ENCODE assay signal across 20 cellular contexts in genomic region chr21:42174173-42174572, GRCh38. TPM values are rescaled to one million over a fixed set of nuclear protein-coding genes. Genes with fewer than 3 reads are reported as not detected.
DNase-seq lines count a peak whose midpoint lies in the region; ATAC-seq, FAIRE-seq and TF ChIP-seq lines count a peak whose summit lies in the region.
"Had no signal": no experiment of that assay in that cellular context is flagged by ENCODE, and none has a peak within 500 bp of the region (broad histone marks: within the 10 kb centered on the region; RNA-seq: fewer than 3 reads in every experiment).

No MANE protein-coding gene starts in this region.

- DNase-seq in NCI-H82 (lab: John Stamatoyannopoulos, UW) (peak; percentile 31), NCI-H82 treated with DMSO at 0.1 percent for 48 hours (lab: John Stamatoyannopoulos, UW; ENCODE audit: unreplicated experiment) (no peak), SW480 (ENCODE audit: low spot score) (peak; percentile 16), osteocyte (ENCODE audit: extremely low spot score, unreplicated experiment) (peak; percentile 51), RCC 7860 (ENCODE audit: low spot score) (no peak)
- DNase-seq: activated naive CD4-positive, alpha-beta T cell treated with Interleukin-2 at 50 U/mL for 16 hours; CD4-positive, alpha-beta T cell; Kasumi-1; NCI-H146; spleen; T-helper 1 cell; upper lobe of left lung had no signal

- peak overlapping the region; percentile 2; the same call in 1 of the 2 replicates for H2AFZ ChIP-seq in KMS-11 (ENCODE audit: low read depth)

- peaks cover 59% of the 10 kb centered on the region for H3K27me3 Mint-ChIP-seq in osteocyte (ENCODE audit: unreplicated experiment)
- H3K27me3 Mint-ChIP-seq: CD4-positive, alpha-beta T cell had no signal

- no peak overlapping the region for H3K27ac Mint-ChIP-seq in osteocyte (ENCODE audit: unreplicated experiment)
- H3K27ac Mint-ChIP-seq: CD4-positive, alpha-beta T cell; stimulated activated effector memory CD8-positive, alpha-beta T cell treated with anti-CD3 and anti-CD28 coated beads, Interleukin-12 subunit alpha, Interleukin-12 subunit beta, amount 100 ng/mL, for 72 hours had no signal

- H3K4me1 ChIP-seq in KMS-11 (ENCODE audit: low read depth, poor library complexity, severe bottlenecking): no peaks in the 10 kb centered on the region

- no peak overlapping the region for H3K9ac ChIP-seq in KMS-11

- no peak overlapping the region for H3K4me3 ChIP-seq in KMS-11 (IDR thresholded peaks at IDR 0.05; ENCODE audit: insufficient read depth, low read depth, low read length)
- H3K4me3 ChIP-seq: spleen, upper lobe of left lung had no signal

- no peaks in the 10 kb centered on the region for H3K79me2 ChIP-seq in KMS-11 (ENCODE audit: insufficient read depth, low read depth)

- H3K4me2 ChIP-seq in KMS-11: no peak overlapping the region

- no peak for ATAC-seq in GM18867 (IDR thresholded peaks at IDR 0.05; ENCODE audit: unreplicated experiment)
- no peak for ATAC-seq in GM19023 (IDR thresholded peaks at IDR 0.05; ENCODE audit: unreplicated experiment)
- ATAC-seq: left lobe of liver; stimulated activated effector memory CD8-positive, alpha-beta T cell treated with anti-CD3 and anti-CD28 coated beads, Interleukin-12 subunit alpha, Interleukin-12 subunit beta, amount 100 ng/mL, for 72 hours had no signal

- H3K27me3 ChIP-seq in KMS-11 (ENCODE audit: insufficient read depth, low read depth): no peaks in the 10 kb centered on the region
- H3K27me3 ChIP-seq: spleen, upper lobe of left lung had no signal

- H4K20me1 ChIP-seq in KMS-11 (ENCODE audit: insufficient read depth): no peaks in the 10 kb centered on the region

- H3K4me1 Mint-ChIP-seq in osteocyte (ENCODE audit: unreplicated experiment): peaks cover 1% of the 10 kb centered on the region
- H3K4me1 Mint-ChIP-seq: stimulated activated effector memory CD8-positive, alpha-beta T cell treated with anti-CD3 and anti-CD28 coated beads, Interleukin-12 subunit alpha, Interleukin-12 subunit beta, amount 100 ng/mL, for 72 hours had no signal

- H3K36me3 Mint-ChIP-seq in osteocyte (ENCODE audit: unreplicated experiment): no peaks in the 10 kb centered on the region
- H3K36me3 Mint-ChIP-seq: stimulated activated effector memory CD8-positive, alpha-beta T cell treated with anti-CD3 and anti-CD28 coated beads, Interleukin-12 subunit alpha, Interleukin-12 subunit beta, amount 100 ng/mL, for 72 hours had no signal

- H3K36me3 ChIP-seq in KMS-11 (ENCODE audit: insufficient read depth): no peaks in the 10 kb centered on the region
- H3K36me3 ChIP-seq: spleen, upper lobe of left lung had no signal

- TF ChIP-seq CTCF in KMS-11 (conservative IDR thresholded peaks at IDR 0.05; ENCODE audit: low read depth, low read length) (no peak), osteocyte (IDR thresholded peaks at IDR 0.05) (no peak)

- no peak overlapping the region for H3K4me3 Mint-ChIP-seq in osteocyte (ENCODE audit: unreplicated experiment)
- H3K4me3 Mint-ChIP-seq: CD4-positive, alpha-beta T cell; stimulated activated effector memory CD8-positive, alpha-beta T cell treated with anti-CD3 and anti-CD28 coated beads, Interleukin-12 subunit alpha, Interleukin-12 subunit beta, amount 100 ng/mL, for 72 hours had no signal

- no peaks in the 10 kb centered on the region for H3K9me3 Mint-ChIP-seq in osteocyte (ENCODE audit: unreplicated experiment)
- H3K9me3 Mint-ChIP-seq: CD4-positive, alpha-beta T cell; stimulated activated effector memory CD8-positive, alpha-beta T cell treated with anti-CD3 and anti-CD28 coated beads, Interleukin-12 subunit alpha, Interleukin-12 subunit beta, amount 100 ng/mL, for 72 hours had no signal

- no peak overlapping the region for H3K27ac ChIP-seq in KMS-11
- H3K27ac ChIP-seq: HL-60, RWPE1, spleen, upper lobe of left lung had no signal

- no peak for FAIRE-seq in RCC 7860 (lab: Jason Lieb, UNC)
- FAIRE-seq: astrocyte had no signal

RNA-seq across cellular contexts. Expression of gene ABCG1, which starts 44.8 kb away (rescaled TPM):
- total RNA-seq in osteocyte: 16.5 TPM in 2 replicates

Comparison
In these comparisons a context has a peak if more than half of its experiments do, and no peak if none do; other contexts are left out.
1. DNase-seq: peak in NCI-H82 (single experiment), SW480 (single experiment) and osteocyte (single experiment); none in NCI-H82 treated with DMSO at 0.1 percent for 48 hours (single experiment) and RCC 7860 (single experiment).